14 cellular contexts compared by ENCODE assay signal in the genomic region with DNA sequence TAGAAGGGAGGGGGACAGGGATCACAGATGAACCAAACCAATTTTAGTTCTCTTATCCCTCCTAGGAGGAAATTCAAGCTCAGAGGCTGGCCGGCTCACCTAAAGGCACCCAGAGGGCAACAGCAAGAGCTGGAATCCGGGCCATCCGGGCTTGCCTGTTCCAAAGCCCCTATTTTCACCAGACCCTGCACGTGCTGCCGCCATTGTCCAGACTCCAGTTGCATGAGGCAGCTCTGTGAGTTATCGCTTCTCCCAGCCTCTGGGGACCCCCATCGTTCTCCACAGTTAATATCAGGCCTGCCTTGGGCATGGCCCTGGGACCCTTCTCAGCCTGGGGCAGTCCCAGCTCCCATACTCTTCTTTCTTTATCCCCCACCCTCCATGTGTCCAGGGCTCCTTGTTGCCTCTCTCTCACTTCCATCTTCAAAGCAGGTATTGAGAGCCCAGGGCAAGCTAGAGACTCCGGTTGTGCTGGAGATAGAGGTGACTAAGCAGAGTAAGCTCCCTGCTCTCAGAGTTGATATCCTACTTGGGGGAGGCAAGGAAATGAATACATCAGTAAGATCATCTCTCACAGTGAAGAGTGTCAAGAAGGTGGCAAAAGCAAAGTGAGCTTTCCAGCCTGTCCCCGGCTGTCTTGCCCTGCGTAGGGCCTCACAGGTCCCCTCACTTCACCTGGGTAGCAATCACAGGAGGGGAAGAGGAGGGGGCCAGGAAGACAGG.
DNase-seq lines count a peak whose midpoint lies in the region; ATAC-seq and TF ChIP-seq lines count a peak whose summit lies in the region.
"Had no signal": no experiment of that assay in that cellular context is flagged by ENCODE, and none has a peak within 500 bp of the region (broad histone marks: within the 10 kb centered on the region; RNA-seq: fewer than 3 reads in every experiment).

No MANE protein-coding gene starts in this region.

- no peak overlapping the region for H2BK12ac ChIP-seq in neuronal stem cell (ENCODE audit: low read length)

- H3K4me3 ChIP-seq in PC-9: no peak overlapping the region
- no peak overlapping the region for H3K4me3 ChIP-seq in neuronal stem cell (ENCODE audit: low read length in 2 of 2)
- H3K4me3 ChIP-seq: GM23338 had no signal

- no peak overlapping the region for H2BK120ac ChIP-seq in neuronal stem cell (ENCODE audit: low read depth, low read length)

- no peak overlapping the region for H2AFZ ChIP-seq in PC-9
- no peak overlapping the region for H2AFZ ChIP-seq in neuronal stem cell (ENCODE audit: low read length)
- H2AFZ ChIP-seq: GM23338 had no signal

- intact Hi-C loops in PC-9 (cut with micrococcal nuclease; ENCODE audit: unreplicated experiment): no loop called here

- no peak overlapping the region for H3K4ac ChIP-seq in neuronal stem cell (ENCODE audit: low read length)

- no peak for TF ChIP-seq CTCF in PC-9 (conservative IDR thresholded peaks at IDR 0.05)

- H3K9me2 ChIP-seq in PC-9 (ENCODE audit: insufficient read depth): no peaks in the 10 kb centered on the region

- peak; percentile 22 for DNase-seq in activated T-cell treated with anti-CD3 and anti-CD28 coated beads, Interleukin-2, amount 50 U/mL, for 24 hours
- DNase-seq in activated T-cell treated with anti-CD3 and anti-CD28 coated beads for 4 hours (no peak), PC-9 (no peak), neuronal stem cell (ENCODE audit: low spot score) (no peak), NCI-H2107 (lab: John Stamatoyannopoulos, UW) (no peak), HK-2 (ENCODE audit: unreplicated experiment) (no peak)
- DNase-seq: CD8-positive, alpha-beta T cell; DMS53; H7 had no signal

- CTCF ChIA-PET in PC-9 (lab: Charles Lee): no interaction called here

- H4K91ac ChIP-seq in neuronal stem cell (ENCODE audit: low read depth, low read length, poor library complexity): no peak overlapping the region

- H3K4me1 ChIP-seq in PC-9 (replicated peaks; ENCODE audit: insufficient read depth) (peaks cover 57% of the 10 kb centered on the region), neuronal stem cell (ENCODE audit: control insufficient read depth in 2 of 2, insufficient read depth in 1 of 2, low read depth in 1 of 2, low read length in 2 of 2) (peaks cover 0 to 14% of the 10 kb centered on the region in 2 donors)

- no peaks in the 10 kb centered on the region for H3K79me1 ChIP-seq in neuronal stem cell (ENCODE audit: low read depth, low read length)

- no peak overlapping the region for H3K9ac ChIP-seq in neuronal stem cell (ENCODE audit: low read depth, low read length, poor library complexity)

- peaks cover 33% of the 10 kb centered on the region for H3K27me3 Mint-ChIP-seq in activated T-cell treated with anti-CD3 and anti-CD28 coated beads, Interleukin-2, amount 50 U/mL, for 24 hours

- no peak for ATAC-seq in HG02798 (IDR thresholded peaks at IDR 0.05; ENCODE audit: poor library complexity, unreplicated experiment)
- ATAC-seq: CD8-positive, alpha-beta T cell; GM23338; HepG2 had no signal

- no peaks in the 10 kb centered on the region for H4K20me1 ChIP-seq in PC-9 (ENCODE audit: insufficient read depth)

- POLR2A ChIA-PET in PC-9 (lab: Charles Lee; ENCODE audit: unreplicated experiment): no interaction called here

- H3K4me3 Mint-ChIP-seq in activated T-cell treated with anti-CD3 and anti-CD28 coated beads, Interleukin-2, amount 50 U/mL, for 24 hours: no peak overlapping the region
- H3K4me3 Mint-ChIP-seq: CD14-positive monocyte; CD8-positive, alpha-beta T cell; GM23338 had no signal

- H2BK5ac ChIP-seq in neuronal stem cell (ENCODE audit: low read length): no peak overlapping the region

- no TSS peak for BruUV-seq in PC-9 (replicated peaks; lab: Mats Ljungman, UMichigan)

- no peak overlapping the region for H4K8ac ChIP-seq in neuronal stem cell (ENCODE audit: low read depth, low read length)

- peak overlapping the region; percentile 27 for H2AK5ac ChIP-seq in neuronal stem cell (ENCODE audit: low read depth, low read length)

- no peaks in the 10 kb centered on the region for H3K9me3 ChIP-seq in PC-9 (ENCODE audit: insufficient read depth, low read depth)
- H3K9me3 ChIP-seq in neuronal stem cell (replicated peaks in 1 of 2; ENCODE audit: control insufficient read depth in 2 of 2, insufficient read depth in 1 of 2, low read depth in 1 of 2, low read length in 2 of 2): no peaks in the 10 kb centered on the region

- H3K36me3 ChIP-seq in PC-9 (ENCODE audit: low read depth) (no peaks in the 10 kb centered on the region), neuronal stem cell (replicated peaks in 1 of 2; ENCODE audit: control insufficient read depth in 2 of 2, insufficient read depth in 2 of 2, low read length in 2 of 2) (no peaks in the 10 kb centered on the region)

- H2BK15ac ChIP-seq in neuronal stem cell (ENCODE audit: low read length): no peak overlapping the region

- H3K4me1 Mint-ChIP-seq in activated T-cell treated with anti-CD3 and anti-CD28 coated beads, Interleukin-2, amount 50 U/mL, for 24 hours (ENCODE audit: low read depth): peaks cover 15% of the 10 kb centered on the region

- no peaks in the 10 kb centered on the region for H3K36me3 Mint-ChIP-seq in activated T-cell treated with anti-CD3 and anti-CD28 coated beads, Interleukin-2, amount 50 U/mL, for 24 hours (ENCODE audit: low read depth)
- H3K36me3 Mint-ChIP-seq: CD14-positive monocyte; CD8-positive, alpha-beta T cell had no signal

- H3K79me2 ChIP-seq in PC-9 (ENCODE audit: low read depth): no peaks in the 10 kb centered on the region

- H3K23ac ChIP-seq in neuronal stem cell (ENCODE audit: low read depth, low read length, poor library complexity): no peak overlapping the region

- no peak overlapping the region for H3K27ac Mint-ChIP-seq in activated T-cell treated with anti-CD3 and anti-CD28 coated beads, Interleukin-2, amount 50 U/mL, for 24 hours
- H3K27ac Mint-ChIP-seq: CD8-positive, alpha-beta T cell; GM23338 had no signal

- H3K18ac ChIP-seq in neuronal stem cell (ENCODE audit: low read length): peak overlapping the region; percentile 49

- H3K14ac ChIP-seq in neuronal stem cell (ENCODE audit: low read length): no peak overlapping the region

- no CpG with 5 or more reads among the region's 10 CpGs for WGBS in neuronal stem cell (ENCODE audit: extremely low coverage in 2 of 2, insufficient read length in 2 of 2, insufficient replicate concordance in 1 of 2), 2 donors

- H3K4me2 ChIP-seq in PC-9 (peak overlapping the region; percentile 26; the same call in 1 of the 2 replicates), neuronal stem cell (ENCODE audit: insufficient read depth, low read length, poor library complexity, severe bottlenecking) (no peak overlapping the region)
- H3K4me2 ChIP-seq: GM23338 had no signal

- H3K27ac ChIP-seq in PC-9 (no peak overlapping the region), neuronal stem cell (replicated peaks; ENCODE audit: low read length) (no peak overlapping the region)
- H3K27ac ChIP-seq: 22Rv1 had no signal

- peaks cover 14% of the 10 kb centered on the region; the same call in 1 of the 2 replicates for H3F3A ChIP-seq in PC-9 (ENCODE audit: insufficient read depth, low read depth)

- H3K27me3 ChIP-seq in PC-9 (ENCODE audit: insufficient read depth, low read depth) (no peaks in the 10 kb centered on the region), neuronal stem cell (ENCODE audit: control insufficient read depth in 3 of 3, insufficient read depth in 3 of 3, low read depth in 1 of 3, low read length in 3 of 3) (peaks cover 0 to 21% (median 0%) of the 10 kb centered on the region in 3 experiments)

- no peaks in the 10 kb centered on the region for H3K9me3 Mint-ChIP-seq in activated T-cell treated with anti-CD3 and anti-CD28 coated beads, Interleukin-2, amount 50 U/mL, for 24 hours
- H3K9me3 Mint-ChIP-seq: CD14-positive monocyte; CD8-positive, alpha-beta T cell; GM23338 had no signal
